In genomic region chr20:63371346-63371865, GRCh38 we compare ENCODE assay signal across 34 cellular contexts. TPM values are rescaled to one million over a fixed set of nuclear protein-coding genes. Genes with fewer than 3 reads are reported as not detected.
"Had no signal": no experiment of that assay in that cellular context is flagged by ENCODE, and none has a peak within 500 bp of the region (broad histone marks: within the 10 kb centered on the region; RNA-seq: fewer than 3 reads in every experiment).

No MANE protein-coding gene starts in this region.

- H3K36me3 Mint-ChIP-seq: activated CD8-positive, alpha-beta memory T cell treated with anti-CD3 and anti-CD28 coated beads, Interleukin-2, amount 10 ng/mL, durations not matched to agents 7 days and 5 days; activated naive CD8-positive, alpha-beta T cell treated with anti-CD3 and anti-CD28 coated beads for 36 hours had no signal

- ATAC-seq: activated CD8-positive, alpha-beta memory T cell treated with anti-CD3 and anti-CD28 coated beads, Interleukin-2, amount 10 ng/mL, durations not matched to agents 7 days and 5 days; activated T-helper 17 cell treated with anti-CD3 and anti-CD28 coated beads, Interleukin-2, amount 50 U/mL, for 72 hours; Panc1 had no signal

- H3K27ac Mint-ChIP-seq: activated CD4-positive, alpha-beta memory T cell treated with anti-CD3 and anti-CD28 coated beads, Interleukin-2, amount 10 ng/mL, durations not matched to agents 7 days and 5 days; activated CD8-positive, alpha-beta memory T cell treated with anti-CD3 and anti-CD28 coated beads, Interleukin-2, amount 10 ng/mL, durations not matched to agents 7 days and 5 days; activated naive CD8-positive, alpha-beta T cell treated with anti-CD3 and anti-CD28 coated beads for 36 hours; activated T-helper 17 cell treated with anti-CD3 and anti-CD28 coated beads, Interleukin-2, amount 50 U/mL, for 72 hours had no signal

- H3K4me1 Mint-ChIP-seq: activated CD4-positive, alpha-beta memory T cell treated with anti-CD3 and anti-CD28 coated beads, Interleukin-2, amount 10 ng/mL, durations not matched to agents 7 days and 5 days; activated CD8-positive, alpha-beta memory T cell treated with anti-CD3 and anti-CD28 coated beads, Interleukin-2, amount 10 ng/mL, durations not matched to agents 7 days and 5 days; activated naive CD8-positive, alpha-beta T cell treated with anti-CD3 and anti-CD28 coated beads for 36 hours; activated T-helper 17 cell treated with anti-CD3 and anti-CD28 coated beads, Interleukin-2, amount 50 U/mL, for 72 hours had no signal

- H3K9me3 ChIP-seq: ascending aorta, breast epithelium, SJCRH30 had no signal

- H3K4me1 ChIP-seq: ascending aorta, breast epithelium, SJCRH30 had no signal

- H3K9me3 Mint-ChIP-seq: activated CD4-positive, alpha-beta memory T cell treated with anti-CD3 and anti-CD28 coated beads, Interleukin-2, amount 10 ng/mL, durations not matched to agents 7 days and 5 days; activated naive CD8-positive, alpha-beta T cell treated with anti-CD3 and anti-CD28 coated beads for 36 hours; activated T-helper 17 cell treated with anti-CD3 and anti-CD28 coated beads, Interleukin-2, amount 50 U/mL, for 72 hours had no signal

- H3K4me3 Mint-ChIP-seq: activated CD4-positive, alpha-beta memory T cell treated with anti-CD3 and anti-CD28 coated beads, Interleukin-2, amount 10 ng/mL, durations not matched to agents 7 days and 5 days; activated CD8-positive, alpha-beta memory T cell treated with anti-CD3 and anti-CD28 coated beads, Interleukin-2, amount 10 ng/mL, durations not matched to agents 7 days and 5 days; activated naive CD8-positive, alpha-beta T cell treated with anti-CD3 and anti-CD28 coated beads for 36 hours; activated T-helper 17 cell treated with anti-CD3 and anti-CD28 coated beads, Interleukin-2, amount 50 U/mL, for 72 hours had no signal

- H3K4me3 ChIP-seq: ascending aorta, breast epithelium, SJCRH30, SK-N-MC had no signal

- H3K36me3 ChIP-seq: ascending aorta, breast epithelium, SJCRH30, WERI-Rb-1 had no signal

- DNase-seq: activated CD4-positive, alpha-beta memory T cell treated with anti-CD3 and anti-CD28 coated beads, Interleukin-2, amount 10 ng/mL, durations not matched to agents 7 days and 5 days; activated CD4-positive, alpha-beta T cell treated with anti-CD3 and anti-CD28 coated beads for 1 hour; activated CD4-positive, alpha-beta T cell treated with anti-CD3 and anti-CD28 coated beads for 48 hours; activated CD4-positive, CD25-positive, alpha-beta regulatory T cell; activated CD8-positive, alpha-beta memory T cell treated with anti-CD3 and anti-CD28 coated beads for 24 hours; activated CD8-positive, alpha-beta memory T cell treated with anti-CD3 and anti-CD28 coated beads, Interleukin-2, amount 10 ng/mL, durations not matched to agents 7 days and 5 days; activated CD8-positive, alpha-beta memory T cell treated with anti-CD3 and anti-CD28 coated beads, Interleukin-2, amount 50 U/mL, for 48 hours; activated effector memory CD4-positive, alpha-beta T cell treated with anti-CD3 and anti-CD28 coated beads, Interleukin-2, amount 50 U/mL, for 16 hours; activated naive CD4-positive, alpha-beta T cell; activated naive CD4-positive, alpha-beta T cell treated with anti-CD3 and anti-CD28 coated beads, Interleukin-2, amount 50 U/mL, for 16 hours; activated naive CD8-positive, alpha-beta T cell treated with anti-CD3 and anti-CD28 coated beads for 36 hours; activated T-cell treated with anti-CD3 and anti-CD28 coated beads, Interleukin-2, amount 50 U/mL, for 48 hours; MM.1S; MV-4-11; NCI-H1092; NCI-H1436 treated with DMSO at 0.1 percent for 48 hours; NCI-H2029 treated with DMSO at 0.1 percent for 48 hours; NCI-H2227 treated with DMSO at 0.1 percent for 48 hours; NCI-H446; NCI-H510A treated with DMSO at 0.1 percent for 48 hours; NCI-H774; SHP77; SJCRH30; T1000; WERI-Rb-1 had no signal

- H3K27me3 ChIP-seq: ascending aorta had no signal

- H3K27ac ChIP-seq: ascending aorta, breast epithelium, SJCRH30, SK-N-MC, WERI-Rb-1 had no signal

RNA-seq across cellular contexts. Expression of gene CHRNA4, which starts 10.3 kb away (rescaled TPM):
- total RNA-seq: activated CD4-positive, alpha-beta memory T cell treated with anti-CD3 and anti-CD28 coated beads, Interleukin-2, amount 10 ng/mL, durations not matched to agents 7 days and 5 days; activated CD8-positive, alpha-beta memory T cell treated with anti-CD3 and anti-CD28 coated beads, Interleukin-2, amount 10 ng/mL, durations not matched to agents 7 days and 5 days; activated naive CD8-positive, alpha-beta T cell treated with anti-CD3 and anti-CD28 coated beads for 36 hours; activated T-helper 17 cell treated with anti-CD3 and anti-CD28 coated beads, Interleukin-2, amount 50 U/mL, for 72 hours; ascending aorta; breast epithelium; LHCN-M2; RPMI7951; T-helper 1 cell treated with Interleukin-12 subunit alpha and Interleukin-12 subunit beta and Interleukin-4 antibody, amounts not matched to agents 30 ng/mL and 1 ng/mL, for 36 hours; T-helper 2 cell treated with Interferon-gamma antibody and Interleukin-4, amounts not matched to agents 100 ng/mL and 5 ng/mL, for 36 hours had no signal
